ENCODE assay signal across 8 cellular contexts in the genomic region with DNA sequence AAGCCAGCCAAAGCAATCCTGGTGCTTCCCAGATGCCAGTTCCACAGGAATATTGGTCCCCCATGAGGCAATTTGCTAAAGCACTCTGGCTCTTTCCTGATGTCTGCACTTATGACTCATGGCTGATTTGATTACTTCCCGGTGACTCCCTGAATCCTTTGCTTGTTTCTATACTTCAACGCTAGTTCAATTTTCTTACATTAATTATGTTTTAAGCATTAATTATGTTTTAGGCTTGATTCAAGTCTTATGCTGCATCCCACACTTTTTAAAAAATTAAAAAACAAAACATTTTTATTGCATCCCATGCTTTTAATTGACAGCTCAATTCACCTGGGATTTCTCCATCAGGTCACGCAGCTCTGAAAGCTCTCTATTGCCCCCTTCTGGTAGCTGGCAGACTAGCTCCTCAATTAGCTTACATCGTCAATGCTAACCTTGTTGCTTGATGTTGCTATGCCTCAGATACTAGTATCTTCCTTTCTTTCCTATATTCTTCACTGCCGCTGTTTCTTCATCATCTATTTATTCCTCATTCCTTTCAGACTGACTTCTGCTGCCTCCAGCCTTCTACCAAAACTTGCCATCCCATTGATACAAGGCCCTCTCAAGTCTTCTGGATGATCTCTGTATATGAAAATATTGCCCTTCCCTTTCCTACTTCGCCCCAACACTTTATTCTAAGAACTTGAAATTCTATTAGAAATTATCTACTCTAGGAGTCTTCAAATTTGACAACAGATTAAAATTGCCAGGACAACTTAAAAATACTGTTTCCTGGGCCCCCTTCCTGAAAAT. TPM values are rescaled to one million over a fixed set of nuclear protein-coding genes. Genes with fewer than 3 reads are reported as not detected.
DNase-seq lines count a peak whose midpoint lies in the region; ATAC-seq lines count a peak whose summit lies in the region.

No MANE protein-coding gene starts in this region.

- peak; percentile 82 for DNase-seq in DMS 273 treated with DMSO at 0.1 percent for 48 hours (lab: John Stamatoyannopoulos, UW)
- peak; percentile 80 for DNase-seq in LoVo (ENCODE audit: low spot score)
- DNase-seq in SHP77 treated with DMSO at 0.1 percent for 48 hours (lab: John Stamatoyannopoulos, UW) = peak; percentile 64
- DNase-seq in activated naive CD4-positive, alpha-beta T cell treated with anti-CD3 and anti-CD28 coated beads, Interleukin-2, amount 50 U/mL, for 16 hours = peak; percentile 60
- peak; percentile 58 for DNase-seq in Right ventricle myocardium superior
- DNase-seq in renal cortical epithelial cell (ENCODE audit: low read depth) = peak; percentile 84

- intact Hi-C loops in Right ventricle myocardium superior (cut with DNase I) = no loop called here

- ATAC-seq in GM21526 (IDR thresholded peaks at IDR 0.05; ENCODE audit: low FRiP score, unreplicated experiment) = peak; percentile 79
- peak; percentile 87 for ATAC-seq in Right ventricle myocardium superior (ENCODE audit: poor library complexity)
- no peak for ATAC-seq in GM19467 (IDR thresholded peaks at IDR 0.05; ENCODE audit: unreplicated experiment)

RNA-seq across cellular contexts. Expression of a gene that starts 32.0 kb away (rescaled TPM):
- total RNA-seq in Right ventricle myocardium superior = not detected
- 0.50 TPM in 1 of 2 replicates, not detected in the other for total RNA-seq in renal cortical epithelial cell

RNA-seq across cellular contexts. Expression of a gene that starts 45.9 kb away (rescaled TPM):
- 3.9 TPM for total RNA-seq in Right ventricle myocardium superior
- 3.0 and 6.3 TPM in 2 replicates for total RNA-seq in renal cortical epithelial cell
